35 cellular contexts compared by ENCODE assay signal in genomic region chr4:183812567-183812966, GRCh38.
"Had no signal": no experiment of that assay in that cellular context is flagged by ENCODE, and none has a peak within 500 bp of the region (broad histone marks: within the 10 kb centered on the region; RNA-seq: fewer than 3 reads in every experiment).

No MANE protein-coding gene starts in this region.

- H3K27ac Mint-ChIP-seq: activated CD4-positive, alpha-beta memory T cell treated with anti-CD3 and anti-CD28 coated beads, Interleukin-2, amount 10 ng/mL, durations not matched to agents 7 days and 5 days; activated CD4-positive, alpha-beta T cell treated with anti-CD3 and anti-CD28 coated beads for 36 hours; activated CD4-positive, alpha-beta T cell treated with anti-CD3 and anti-CD28 coated beads, Interleukin-2, amount 10 ng/mL, durations not matched to agents 7 days and 5 days; activated CD8-positive, alpha-beta memory T cell treated with anti-CD3 and anti-CD28 coated beads, Interleukin-2, amount 10 ng/mL, durations not matched to agents 7 days and 5 days; activated CD8-positive, alpha-beta T cell treated with anti-CD3 and anti-CD28 coated beads, Interleukin-2, amount 10 ng/mL, durations not matched to agents 7 days and 5 days; activated naive CD4-positive, alpha-beta T cell treated with anti-CD3 and anti-CD28 coated beads, Interleukin-2, amount 10 ng/mL, durations not matched to agents 7 days and 5 days; activated naive CD4-positive, alpha-beta T cell treated with anti-CD3 and anti-CD28 coated beads, Interleukin-2, amount 50 U/mL, for 24 hours; activated naive CD8-positive, alpha-beta T cell; activated naive CD8-positive, alpha-beta T cell treated with anti-CD3 and anti-CD28 coated beads, Interleukin-2, amount 10 ng/mL, durations not matched to agents 7 days and 5 days; activated naive CD8-positive, alpha-beta T cell treated with anti-CD3 and anti-CD28 coated beads, Interleukin-2, amount 50 U/mL, for 24 hours; activated T-cell treated with anti-CD3 and anti-CD28 coated beads, Interleukin-2, amount 50 U/mL, for 24 hours; activated T-helper 2 cell treated with anti-CD3 and anti-CD28 coated beads, Interferon-gamma antibody, Interleukin-2, Interleukin-4, amounts not matched to agents 10 μg/mL and 5 μg/mL and 100 μg/mL, durations not matched to agents 14 hours and 24 hours and 36 hours; T-helper 1 cell treated with Interleukin-12 subunit alpha and Interleukin-12 subunit beta and Interleukin-4 antibody, amounts not matched to agents 30 μg/mL and 1 μg/mL, for 36 hours; T-helper 2 cell treated with Interferon-gamma antibody and Interleukin-4, amounts not matched to agents 5 μg/mL and 100 μg/mL, for 36 hours; WTC11 had no signal

- H3K4me3 Mint-ChIP-seq: activated CD4-positive, alpha-beta memory T cell treated with anti-CD3 and anti-CD28 coated beads, Interleukin-2, amount 10 ng/mL, durations not matched to agents 7 days and 5 days; activated CD4-positive, alpha-beta T cell treated with anti-CD3 and anti-CD28 coated beads for 36 hours; activated CD4-positive, alpha-beta T cell treated with anti-CD3 and anti-CD28 coated beads, Interleukin-2, amount 10 ng/mL, durations not matched to agents 7 days and 5 days; activated CD8-positive, alpha-beta memory T cell treated with anti-CD3 and anti-CD28 coated beads, Interleukin-2, amount 10 ng/mL, durations not matched to agents 7 days and 5 days; activated CD8-positive, alpha-beta T cell treated with anti-CD3 and anti-CD28 coated beads, Interleukin-2, amount 10 ng/mL, durations not matched to agents 7 days and 5 days; activated naive CD4-positive, alpha-beta T cell treated with anti-CD3 and anti-CD28 coated beads, Interleukin-2, amount 10 ng/mL, durations not matched to agents 7 days and 5 days; activated naive CD4-positive, alpha-beta T cell treated with anti-CD3 and anti-CD28 coated beads, Interleukin-2, amount 50 U/mL, for 24 hours; activated naive CD8-positive, alpha-beta T cell; activated naive CD8-positive, alpha-beta T cell treated with anti-CD3 and anti-CD28 coated beads, Interleukin-2, amount 10 ng/mL, durations not matched to agents 7 days and 5 days; activated naive CD8-positive, alpha-beta T cell treated with anti-CD3 and anti-CD28 coated beads, Interleukin-2, amount 50 U/mL, for 24 hours; activated T-cell treated with anti-CD3 and anti-CD28 coated beads, Interleukin-2, amount 50 U/mL, for 24 hours; T-helper 1 cell treated with Interleukin-12 subunit alpha and Interleukin-12 subunit beta and Interleukin-4 antibody, amounts not matched to agents 30 μg/mL and 1 μg/mL, for 36 hours; T-helper 2 cell treated with Interferon-gamma antibody and Interleukin-4, amounts not matched to agents 5 μg/mL and 100 μg/mL, for 36 hours; WTC11 had no signal

- H3K9me3 Mint-ChIP-seq: activated CD4-positive, alpha-beta memory T cell treated with anti-CD3 and anti-CD28 coated beads, Interleukin-2, amount 10 ng/mL, durations not matched to agents 7 days and 5 days; activated CD4-positive, alpha-beta T cell treated with anti-CD3 and anti-CD28 coated beads, Interleukin-2, amount 10 ng/mL, durations not matched to agents 7 days and 5 days; activated naive CD4-positive, alpha-beta T cell treated with anti-CD3 and anti-CD28 coated beads, Interleukin-2, amount 10 ng/mL, durations not matched to agents 7 days and 5 days; activated naive CD4-positive, alpha-beta T cell treated with anti-CD3 and anti-CD28 coated beads, Interleukin-2, amount 50 U/mL, for 24 hours; activated naive CD8-positive, alpha-beta T cell treated with anti-CD3 and anti-CD28 coated beads, Interleukin-2, amount 10 ng/mL, durations not matched to agents 7 days and 5 days; activated naive CD8-positive, alpha-beta T cell treated with anti-CD3 and anti-CD28 coated beads, Interleukin-2, amount 50 U/mL, for 24 hours; activated T-helper 2 cell treated with anti-CD3 and anti-CD28 coated beads, Interferon-gamma antibody, Interleukin-2, Interleukin-4, amounts not matched to agents 10 μg/mL and 5 μg/mL and 100 μg/mL, durations not matched to agents 14 hours and 24 hours and 36 hours; T-helper 1 cell treated with Interleukin-12 subunit alpha and Interleukin-12 subunit beta and Interleukin-4 antibody, amounts not matched to agents 30 μg/mL and 1 μg/mL, for 36 hours; T-helper 2 cell treated with Interferon-gamma antibody and Interleukin-4, amounts not matched to agents 5 μg/mL and 100 μg/mL, for 36 hours had no signal

- H3K36me3 Mint-ChIP-seq: activated CD8-positive, alpha-beta memory T cell treated with anti-CD3 and anti-CD28 coated beads, Interleukin-2, amount 10 ng/mL, durations not matched to agents 7 days and 5 days; activated naive CD4-positive, alpha-beta T cell treated with anti-CD3 and anti-CD28 coated beads, Interleukin-2, amount 10 ng/mL, durations not matched to agents 7 days and 5 days; activated naive CD4-positive, alpha-beta T cell treated with anti-CD3 and anti-CD28 coated beads, Interleukin-2, amount 50 U/mL, for 24 hours; activated naive CD8-positive, alpha-beta T cell; activated naive CD8-positive, alpha-beta T cell treated with anti-CD3 and anti-CD28 coated beads, Interleukin-2, amount 10 ng/mL, durations not matched to agents 7 days and 5 days had no signal

- ATAC-seq: activated CD4-positive, alpha-beta T cell treated with anti-CD3 and anti-CD28 coated beads for 36 hours; activated CD4-positive, CD25-positive, alpha-beta regulatory T cell treated with anti-CD3 and anti-CD28 coated beads, Interleukin-2, amount 50 U/mL, for 24 hours; activated CD8-positive, alpha-beta memory T cell treated with anti-CD3 and anti-CD28 coated beads, Interleukin-2, amount 10 ng/mL, durations not matched to agents 7 days and 5 days; activated CD8-positive, alpha-beta T cell treated with anti-CD3 and anti-CD28 coated beads, Interleukin-2, amount 10 ng/mL, durations not matched to agents 7 days and 5 days; activated naive CD8-positive, alpha-beta T cell treated with anti-CD3 and anti-CD28 coated beads, Interleukin-2, amount 50 U/mL, for 24 hours; WTC11 had no signal

- H3K4me1 Mint-ChIP-seq: activated CD4-positive, alpha-beta memory T cell treated with anti-CD3 and anti-CD28 coated beads, Interleukin-2, amount 10 ng/mL, durations not matched to agents 7 days and 5 days; activated CD4-positive, alpha-beta T cell treated with anti-CD3 and anti-CD28 coated beads for 36 hours; activated CD4-positive, alpha-beta T cell treated with anti-CD3 and anti-CD28 coated beads, Interleukin-2, amount 10 ng/mL, durations not matched to agents 7 days and 5 days; activated CD8-positive, alpha-beta memory T cell treated with anti-CD3 and anti-CD28 coated beads, Interleukin-2, amount 10 ng/mL, durations not matched to agents 7 days and 5 days; activated naive CD4-positive, alpha-beta T cell treated with anti-CD3 and anti-CD28 coated beads, Interleukin-2, amount 10 ng/mL, durations not matched to agents 7 days and 5 days; activated naive CD4-positive, alpha-beta T cell treated with anti-CD3 and anti-CD28 coated beads, Interleukin-2, amount 50 U/mL, for 24 hours; activated naive CD8-positive, alpha-beta T cell treated with anti-CD3 and anti-CD28 coated beads, Interleukin-2, amount 10 ng/mL, durations not matched to agents 7 days and 5 days; activated naive CD8-positive, alpha-beta T cell treated with anti-CD3 and anti-CD28 coated beads, Interleukin-2, amount 50 U/mL, for 24 hours had no signal

- DNase-seq: activated CD4-positive, alpha-beta memory T cell treated with anti-CD3 and anti-CD28 coated beads, Interleukin-2, amount 10 ng/mL, durations not matched to agents 7 days and 5 days; activated CD4-positive, alpha-beta T cell treated with anti-CD3 and anti-CD28 coated beads for 1 hour; activated CD4-positive, alpha-beta T cell treated with anti-CD3 and anti-CD28 coated beads for 36 hours; activated CD4-positive, alpha-beta T cell treated with anti-CD3 and anti-CD28 coated beads for 48 hours; activated CD4-positive, alpha-beta T cell treated with anti-CD3 and anti-CD28 coated beads, Interleukin-2, amount 10 ng/mL, durations not matched to agents 7 days and 5 days; activated CD4-positive, alpha-beta T cell treated with anti-CD3 and anti-CD28 coated beads, Interleukin-2, amount 50 U/mL, for 48 hours; activated CD4-positive, CD25-positive, alpha-beta regulatory T cell; activated CD8-positive, alpha-beta memory T cell treated with anti-CD3 and anti-CD28 coated beads for 24 hours; activated CD8-positive, alpha-beta memory T cell treated with anti-CD3 and anti-CD28 coated beads, Interleukin-2, amount 10 ng/mL, durations not matched to agents 7 days and 5 days; activated CD8-positive, alpha-beta memory T cell treated with anti-CD3 and anti-CD28 coated beads, Interleukin-2, amount 50 U/mL, for 48 hours; activated CD8-positive, alpha-beta T cell treated with anti-CD3 and anti-CD28 coated beads, Interleukin-2, amount 10 ng/mL, durations not matched to agents 7 days and 5 days; activated effector memory CD4-positive, alpha-beta T cell treated with Interleukin-2 at 50 U/mL for 16 hours; activated gamma-delta T cell; activated naive CD4-positive, alpha-beta T cell treated with anti-CD3 and anti-CD28 coated beads, Interleukin-2, amount 10 ng/mL, durations not matched to agents 7 days and 5 days; activated naive CD4-positive, alpha-beta T cell treated with Interleukin-2 at 50 U/mL for 16 hours; activated naive CD8-positive, alpha-beta T cell treated with anti-CD3 and anti-CD28 coated beads, Interleukin-2, amount 10 ng/mL, durations not matched to agents 7 days and 5 days; activated naive CD8-positive, alpha-beta T cell treated with anti-CD3 and anti-CD28 coated beads, Interleukin-2, amount 50 U/mL, for 24 hours; activated T-cell treated with anti-CD3 and anti-CD28 coated beads, Interleukin-2, amount 50 U/mL, for 24 hours; activated T-cell treated with anti-CD3 and anti-CD28 coated beads, Interleukin-2, amount 50 U/mL, for 48 hours; amygdala; anterior cingulate cortex; brain microvascular endothelial cell; central memory CD4-positive, alpha-beta T cell; SW 1271; T-helper 1 cell; T-helper 2 cell; T-helper 9 cell; WERI-Rb-1 had no signal
